ENCODE assay signal across 8 cellular contexts in the genomic region with DNA sequence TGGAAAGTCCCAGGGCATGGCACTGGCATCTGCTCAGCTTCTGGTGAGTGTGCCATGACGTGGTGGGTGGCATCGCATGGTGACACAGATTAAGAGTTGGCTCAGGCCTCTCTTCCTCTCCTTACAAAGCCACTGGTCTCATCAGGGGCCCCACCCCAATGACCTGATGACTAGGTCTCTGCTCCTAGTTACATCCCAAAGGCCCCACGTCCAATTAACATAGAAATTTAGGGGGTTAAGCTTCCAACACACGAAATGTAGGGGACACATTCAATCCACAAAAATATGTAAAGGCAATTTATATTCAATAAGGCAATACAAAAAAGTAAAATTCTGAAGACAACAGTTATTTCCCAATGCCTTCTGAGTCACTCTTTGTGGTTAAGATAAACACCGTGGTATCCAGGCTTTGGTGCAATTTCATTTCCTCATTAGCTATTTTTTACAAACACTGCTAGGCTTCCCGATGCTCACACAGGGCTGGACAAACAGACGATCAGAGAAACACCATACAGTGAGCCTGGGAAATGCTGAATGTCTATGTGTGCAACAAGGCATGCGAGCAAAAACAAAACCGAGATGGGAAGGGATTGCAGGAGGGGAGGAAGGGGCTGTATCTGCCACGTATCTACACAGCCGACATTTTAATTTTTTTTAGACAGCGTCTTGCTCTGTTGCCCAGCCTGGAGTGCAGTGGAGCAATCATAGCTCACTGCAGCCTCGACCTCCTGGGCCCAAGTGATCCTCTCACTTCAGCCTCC.
DNase-seq lines count a peak whose midpoint lies in the region; ATAC-seq lines count a peak whose summit lies in the region.

No MANE protein-coding gene starts in this region.

- no peaks in the 10 kb centered on the region for H3K27me3 Mint-ChIP-seq in memory B cell

- no peak overlapping the region for H3K4me3 ChIP-seq in SJSA1

- peak overlapping the region; percentile 9 for H3K4me3 Mint-ChIP-seq in memory B cell

- DNase-seq in SJSA1 (ENCODE audit: low read depth in 1 of 2, low spot score in 2 of 2) (peak; percentile 84 to 89), brain pericyte (ENCODE audit: low read depth, low spot score) (peak; percentile 90), memory B cell (ENCODE audit: low spot score in 2 of 2) (peak in 1 of 2 donors; percentile 39), GM19238 (ENCODE audit: insufficient read length, low spot score) (no peak), 8988T (no peak), DMS79 (lab: John Stamatoyannopoulos, UW) (no peak)

- peaks cover 66% of the 10 kb centered on the region for H3K4me1 Mint-ChIP-seq in memory B cell

- H3K27ac ChIP-seq in SJSA1, result peak overlapping the region; percentile 98

- peak; percentile 24 for ATAC-seq in GM18519 (IDR thresholded peaks at IDR 0.05; ENCODE audit: low FRiP score, unreplicated experiment)
- ATAC-seq in HG03097 (IDR thresholded peaks at IDR 0.05; ENCODE audit: low FRiP score, unreplicated experiment), result peak; percentile 31
- ATAC-seq in memory B cell (ENCODE audit: low read depth), result peak; percentile 37

- peaks cover 95% of the 10 kb centered on the region for H3K4me1 ChIP-seq in SJSA1 (replicated peaks)

- no peaks in the 10 kb centered on the region for H3K27me3 ChIP-seq in SJSA1 (replicated peaks)

- H3K36me3 ChIP-seq in SJSA1, result no peaks in the 10 kb centered on the region

- H3K36me3 Mint-ChIP-seq in memory B cell, result peaks cover 6% of the 10 kb centered on the region

- peak overlapping the region; percentile 100 for H3K27ac Mint-ChIP-seq in memory B cell

- H3K9me3 ChIP-seq in SJSA1 (replicated peaks), result no peaks in the 10 kb centered on the region

- no peaks in the 10 kb centered on the region for H3K9me3 Mint-ChIP-seq in memory B cell

Comparison
In these comparisons a context has a peak if more than half of its experiments do, and no peak if none do; other contexts are left out.
1. DNase-seq: peak in SJSA1 (2 of 2) and brain pericyte (single experiment); none in GM19238 (single experiment), 8988T (single experiment) and DMS79 (single experiment).
2. Peak in every context shown above with its lines, with median percentiles within 50 percentile points of each other: ATAC-seq.